ENCODE assay signal across 8 cellular contexts in the genomic region with DNA sequence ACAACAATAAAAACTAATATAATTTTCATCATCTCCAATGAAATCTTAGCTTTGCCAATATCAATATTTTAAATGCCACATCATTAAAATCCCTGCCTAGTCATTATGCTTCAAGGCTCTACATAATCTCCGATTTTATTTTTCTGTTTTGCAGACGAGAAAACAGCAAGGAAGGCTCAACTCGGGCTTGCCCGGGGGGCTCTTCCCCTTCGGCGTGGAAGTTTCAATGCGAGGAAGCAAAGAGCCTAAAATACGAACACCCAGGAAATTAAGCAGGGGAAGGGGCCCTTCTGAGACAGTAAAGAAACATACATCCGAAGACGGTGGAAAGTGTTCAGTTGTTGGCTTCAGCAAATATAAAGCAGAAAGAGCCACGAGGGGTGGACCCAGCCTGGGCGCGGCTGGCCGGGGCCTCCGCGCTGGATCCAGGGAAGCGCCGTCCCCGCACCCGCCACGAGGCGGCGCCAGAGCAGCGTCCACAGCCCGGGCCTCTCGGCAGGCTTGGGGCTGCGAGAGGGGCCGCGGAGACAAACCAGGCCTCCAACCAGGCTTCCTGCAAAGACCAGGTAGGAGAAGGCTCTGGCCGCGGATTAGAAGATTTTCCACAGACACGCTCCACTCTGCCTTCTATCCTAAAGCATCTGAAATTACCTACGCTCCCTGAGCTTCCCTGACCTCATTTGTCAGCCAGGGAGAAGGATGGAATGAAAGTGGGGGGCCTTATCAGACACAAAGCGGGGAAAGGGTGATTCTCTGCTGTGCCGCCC.
DNase-seq lines count a peak whose midpoint lies in the region; ATAC-seq and TF ChIP-seq lines count a peak whose summit lies in the region.

No MANE protein-coding gene starts in this region.

- H3K27ac ChIP-seq in AG04450 (ENCODE audit: low read depth, low read length): no peak overlapping the region

- H3K9me3 ChIP-seq in AG04450 (ENCODE audit: control insufficient read depth, insufficient read depth, low read length): no peaks in the 10 kb centered on the region; the same call in 1 of the 2 replicates

- POLR2A ChIA-PET in AG04450 (lab: Yijun Ruan, JAX): no interaction called here

- TF ChIP-seq CTCF in AG04450 (IDR thresholded peaks at IDR 0.05; ENCODE audit: low read depth, low read length): peak; percentile 95
- TF ChIP-seq CTCF in WI38 (IDR thresholded peaks at IDR 0.05; ENCODE audit: low read depth, low read length): peak; percentile 99
- peak; percentile 67 for TF ChIP-seq CTCF in cardiac fibroblast (IDR thresholded peaks at IDR 0.05; ENCODE audit: low read depth, low read length)

- H3K4me3 ChIP-seq in AG04450 (ENCODE audit: low read depth, low read length): no peak overlapping the region; the same call in 1 of the 2 replicates
- H3K4me3 ChIP-seq in WI38 (ENCODE audit: low read depth, low read length): no peak overlapping the region
- H3K4me3 ChIP-seq in cardiac fibroblast (replicated peaks in 1 of 2; ENCODE audit: low read depth in 2 of 2, low read length in 2 of 2): peak overlapping the region in 1 of 2 donors; percentile 0

- H3K27me3 ChIP-seq in AG04450 (ENCODE audit: control insufficient read depth, insufficient read depth, low read length): no peaks in the 10 kb centered on the region

- ATAC-seq in GM18858 (IDR thresholded peaks at IDR 0.05; ENCODE audit: unreplicated experiment) (peak; percentile 51), HG03520 (IDR thresholded peaks at IDR 0.05; ENCODE audit: unreplicated experiment) (no peak)

- CTCF ChIA-PET in AG04450 (lab: Charles Lee): interaction anchor here (0.6 to 3.0 kb wide), 26 partner anchors 8 to 1305 kb away, joined by 3 to 21 read pairs (median 4); no protein-coding TSS in a partner anchor

- DNase-seq in AG04450 (ENCODE audit: low read depth, low spot score): no peak
- DNase-seq in M059J (ENCODE audit: low read depth): peak; percentile 16
- DNase-seq in cardiac fibroblast (ENCODE audit: low read depth in 2 of 2): peak; percentile 55 to 60
- peak; percentile 19 for DNase-seq in kidney glomerular epithelial cell (lab: John Stamatoyannopoulos, UW)
- DNase-seq in stimulated activated CD4-positive, alpha-beta T cell treated with anti-CD3 and anti-CD28 coated beads, Interleukin-2, amount 100 ng/mL, for 4 hours (ENCODE audit: low read depth): peak; percentile 6
